11 cellular contexts compared by ENCODE assay signal in the genomic region with DNA sequence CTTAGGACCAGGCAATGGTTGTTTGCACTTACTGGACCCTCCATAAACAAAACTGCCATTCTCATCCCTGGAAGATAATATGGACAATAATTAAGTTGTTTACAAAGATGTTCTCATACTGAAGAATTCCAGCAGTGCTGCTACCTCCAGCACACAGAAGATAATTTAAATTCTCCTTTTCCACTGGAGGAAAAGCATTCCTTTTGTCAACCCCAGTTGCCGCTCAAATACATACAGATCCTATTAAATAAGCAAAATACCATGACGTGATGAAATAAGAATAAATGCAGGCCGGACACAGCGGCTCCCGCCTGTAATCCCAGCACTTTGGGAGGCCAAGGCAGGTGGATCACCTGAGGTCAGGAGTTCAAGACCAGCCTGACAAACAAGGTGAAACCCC. TPM values are rescaled to one million over a fixed set of nuclear protein-coding genes. Genes with fewer than 3 reads are reported as not detected.
A peak's percentile ranks its signal among the peaks of the same experiment; 100 is the strongest.
DNase-seq lines count a peak whose midpoint lies in the region; ATAC-seq and TF ChIP-seq lines count a peak whose summit lies in the region.
"Had no signal": no experiment of that assay in that cellular context is flagged by ENCODE, and none has a peak within 500 bp of the region (broad histone marks: within the 10 kb centered on the region; RNA-seq: fewer than 3 reads in every experiment).

No MANE protein-coding gene starts in this region.

- H3K9me3 Mint-ChIP-seq in endothelial cell (ENCODE audit: unreplicated experiment) (no peaks in the 10 kb centered on the region), osteocyte (ENCODE audit: unreplicated experiment) (no peaks in the 10 kb centered on the region)
- H3K9me3 Mint-ChIP-seq: T-helper 1 cell treated with Interleukin-12 subunit alpha and Interleukin-12 subunit beta and Interleukin-4 antibody, amounts not matched to agents 30 μg/mL and 1 μg/mL, for 36 hours had no signal

- peak overlapping the region; percentile 19 for H3K4me3 Mint-ChIP-seq in endothelial cell (ENCODE audit: unreplicated experiment)
- H3K4me3 Mint-ChIP-seq in osteocyte (ENCODE audit: unreplicated experiment): peak overlapping the region; percentile 55
- H3K4me3 Mint-ChIP-seq: activated CD8-positive, alpha-beta memory T cell treated with anti-CD3 and anti-CD28 coated beads, Interleukin-2, amount 10 ng/mL, durations not matched to agents 7 days and 5 days; T-helper 1 cell treated with Interleukin-12 subunit alpha and Interleukin-12 subunit beta and Interleukin-4 antibody, amounts not matched to agents 30 μg/mL and 1 μg/mL, for 36 hours had no signal

- H3K36me3 Mint-ChIP-seq in endothelial cell (ENCODE audit: low read depth, unreplicated experiment): peaks cover 25% of the 10 kb centered on the region
- peaks cover 30% of the 10 kb centered on the region for H3K36me3 Mint-ChIP-seq in osteocyte (ENCODE audit: unreplicated experiment)
- H3K36me3 Mint-ChIP-seq: activated CD8-positive, alpha-beta memory T cell treated with anti-CD3 and anti-CD28 coated beads, Interleukin-2, amount 10 ng/mL, durations not matched to agents 7 days and 5 days had no signal

- H3K27ac Mint-ChIP-seq in endothelial cell (ENCODE audit: unreplicated experiment) (no peak overlapping the region), osteocyte (ENCODE audit: unreplicated experiment) (peak overlapping the region; percentile 94)
- H3K27ac Mint-ChIP-seq: activated CD8-positive, alpha-beta memory T cell treated with anti-CD3 and anti-CD28 coated beads, Interleukin-2, amount 10 ng/mL, durations not matched to agents 7 days and 5 days; T-helper 1 cell treated with Interleukin-12 subunit alpha and Interleukin-12 subunit beta and Interleukin-4 antibody, amounts not matched to agents 30 μg/mL and 1 μg/mL, for 36 hours had no signal

- H3K27me3 ChIP-seq in left ventricle myocardium inferior (ENCODE audit: low read depth) (no peaks in the 10 kb centered on the region), aorta (ENCODE audit: control insufficient read depth in 1 of 2, insufficient read depth in 2 of 2, low read length in 1 of 2) (no peaks in the 10 kb centered on the region)

- TF ChIP-seq CTCF in left ventricle myocardium inferior (IDR thresholded peaks at IDR 0.05; ENCODE audit: borderline replicate concordance) (no peak), endothelial cell (IDR thresholded peaks at IDR 0.05; ENCODE audit: unreplicated experiment) (no peak), osteocyte (IDR thresholded peaks at IDR 0.05) (no peak)

- H3K4me1 ChIP-seq in left ventricle myocardium inferior (peaks cover 45% of the 10 kb centered on the region), aorta (ENCODE audit: control insufficient read depth in 1 of 2, insufficient read depth in 2 of 2, low read length in 2 of 2) (peaks cover 2 to 4% of the 10 kb centered on the region in 2 donors)

- intact Hi-C loops in left ventricle myocardium inferior (cut with micrococcal nuclease) (no loop called here), Right ventricle myocardium superior (cut with DNase I) (loop anchor here (10.0 kb wide), 1 partner anchor 94 kb away; no protein-coding TSS in a partner anchor), aorta (cut with DNase I) (loop anchor here (2.0 to 5.0 kb wide), 4 partner anchors 36 to 100 kb away; a partner anchor contains a TSS)

- H3K36me3 ChIP-seq in left ventricle myocardium inferior: peaks cover 34% of the 10 kb centered on the region
- no peaks in the 10 kb centered on the region for H3K36me3 ChIP-seq in aorta (ENCODE audit: control insufficient read depth in 1 of 2, insufficient read depth in 2 of 2, low read length in 1 of 2)

- DNase-seq in left ventricle myocardium inferior (no peak), Right ventricle myocardium superior (no peak), endothelial cell (ENCODE audit: low spot score) (no peak), osteocyte (ENCODE audit: extremely low spot score, unreplicated experiment) (no peak), aorta (no peak), activated gamma-delta T cell (lab: John Stamatoyannopoulos, UW) (no peak), AG08396 (ENCODE audit: low spot score) (no peak)
- DNase-seq in activated CD4-positive, alpha-beta T cell treated with anti-CD3 and anti-CD28 coated beads, Interleukin-2, amount 50 U/mL, for 1 hour: no peak
- DNase-seq: NCI-H1417 treated with DMSO at 0.1 percent for 48 hours had no signal

- H3K4me3 ChIP-seq in left ventricle myocardium inferior: no peak overlapping the region
- H3K4me3 ChIP-seq in aorta (ENCODE audit: low read length in 2 of 2): no peak overlapping the region

- whole genome bisulfite sequencing in aorta, 2 donors: 15 to 26% methylated on average over 5 of the region's 5 CpGs

- H3K9me3 ChIP-seq in left ventricle myocardium inferior (replicated peaks): no peaks in the 10 kb centered on the region
- no peaks in the 10 kb centered on the region for H3K9me3 ChIP-seq in aorta (ENCODE audit: control insufficient read depth, low read length)

- H3K27ac ChIP-seq in left ventricle myocardium inferior (replicated peaks) (peak overlapping the region; percentile 93), aorta (ENCODE audit: low read depth in 1 of 2, low read length in 2 of 2) (peak overlapping the region; percentile 0 to 93)

- H3K27me3 Mint-ChIP-seq in endothelial cell (ENCODE audit: unreplicated experiment): no peaks in the 10 kb centered on the region
- no peaks in the 10 kb centered on the region for H3K27me3 Mint-ChIP-seq in osteocyte (ENCODE audit: unreplicated experiment)

- peaks cover 3% of the 10 kb centered on the region for H3K4me1 Mint-ChIP-seq in endothelial cell (ENCODE audit: unreplicated experiment)
- H3K4me1 Mint-ChIP-seq in osteocyte (ENCODE audit: unreplicated experiment): peaks cover 47% of the 10 kb centered on the region

- ATAC-seq in Right ventricle myocardium superior (ENCODE audit: poor library complexity): no peak
- no peak for ATAC-seq in aorta (ENCODE audit: low FRiP score)

RNA-seq across cellular contexts. Expression of a gene that starts 54.5 kb away (rescaled TPM):
- total RNA-seq in left ventricle myocardium inferior (1.7 TPM), Right ventricle myocardium superior (1.3 TPM), endothelial cell (ENCODE audit: unreplicated experiment) (18.8 TPM), osteocyte (0.31 and 0.46 TPM in 2 replicates), aorta (1 to 10 TPM; 3.7 to 4.7 TPM)
- 1 to 10 TPM; 1.8 to 1.9 TPM for polyA plus RNA-seq in aorta
